ENCODE assay signal across 10 cellular contexts in the genomic region with DNA sequence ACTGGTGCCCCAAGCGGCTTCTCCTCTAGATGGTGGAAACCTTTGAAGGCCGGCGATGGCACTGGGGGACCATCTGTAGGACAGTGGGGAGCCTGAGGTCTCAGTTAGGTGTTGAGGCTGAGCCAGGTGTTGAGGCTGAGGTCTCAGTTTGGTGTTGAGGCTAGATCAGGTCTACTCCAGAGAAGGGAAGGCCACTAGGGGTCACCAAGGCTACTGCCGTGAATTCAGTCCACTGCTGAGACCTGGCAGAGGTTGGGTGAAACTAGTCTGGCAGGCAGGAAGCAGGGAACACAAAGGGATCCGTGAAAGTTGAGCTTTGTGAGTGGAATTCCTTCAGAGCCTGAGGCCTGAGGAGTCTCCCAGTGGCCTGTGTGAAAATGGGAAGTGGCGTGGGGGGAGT.
A peak's percentile ranks its signal among the peaks of the same experiment; 100 is the strongest.
DNase-seq lines count a peak whose midpoint lies in the region; ATAC-seq and TF ChIP-seq lines count a peak whose summit lies in the region.
"Had no signal": no experiment of that assay in that cellular context is flagged by ENCODE, and none has a peak within 500 bp of the region (broad histone marks: within the 10 kb centered on the region; RNA-seq: fewer than 3 reads in every experiment).

No MANE protein-coding gene starts in this region.

- H3K27me3 ChIP-seq in BLaER1 treated with 17β-estradiol and CSF1 and Interleukin-3, amounts not matched to agents 10 nM and 100 nM, result no peaks in the 10 kb centered on the region
- no peaks in the 10 kb centered on the region for H3K27me3 ChIP-seq in mammary epithelial cell (ENCODE audit: insufficient read depth, low read length)
- no peaks in the 10 kb centered on the region for H3K27me3 ChIP-seq in colonic mucosa

- TF ChIP-seq CTCF in mammary epithelial cell (conservative IDR thresholded peaks at IDR 0.05 in 1 of 2, IDR thresholded peaks at IDR 0.05 in 1 of 2; ENCODE audit: extremely low read depth in 1 of 2, insufficient read depth in 1 of 2, low read depth in 1 of 2, low read length in 2 of 2), result peak in 1 of 2 donors; percentile 25
- TF ChIP-seq CTCF in colonic mucosa (IDR thresholded peaks at IDR 0.05), result no peak

- in situ Hi-C loops in mammary epithelial cell (cut with MboI; ENCODE audit: low sequenced_read_pairs in 2 of 2), result no loop called here

- no peak overlapping the region for H2AFZ ChIP-seq in mammary epithelial cell (ENCODE audit: low read depth, low read length)

- DNase-seq in HuH-7.5 (ENCODE audit: low spot score) (peak; percentile 58), mammary epithelial cell (peak; percentile 26), myocyte (ENCODE audit: low read depth) (peak; percentile 5), DMS153 (lab: John Stamatoyannopoulos, UW) (no peak), colonic mucosa (no peak)
- DNase-seq in stimulated activated naive CD4-positive, alpha-beta T cell (lab: John Stamatoyannopoulos, UW), result no peak
- DNase-seq: activated B cell treated with CpG ODN at 0.5 μM for 24 hours; activated T-cell treated with anti-CD3 and anti-CD28 coated beads, Interleukin-2, amount 50 U/mL, for 4 hours had no signal

- no peaks in the 10 kb centered on the region for H3K9me3 ChIP-seq in BLaER1 treated with 17β-estradiol and CSF1 and Interleukin-3, amounts not matched to agents 10 nM and 100 nM (replicated peaks in 1 of 11)
- H3K9me3 ChIP-seq in mammary epithelial cell (replicated peaks; ENCODE audit: insufficient read depth, low read length) (no peaks in the 10 kb centered on the region), colonic mucosa (no peaks in the 10 kb centered on the region)

- peak overlapping the region in 9 of 11 experiments; percentile 13 to 68 (median 60); a peak in 14 of 22 replicates for H3K4me2 ChIP-seq in BLaER1 treated with 17β-estradiol and CSF1 and Interleukin-3, amounts not matched to agents 10 nM and 100 nM
- no peak overlapping the region for H3K4me2 ChIP-seq in mammary epithelial cell (ENCODE audit: insufficient read depth, low read depth, low read length)

- peaks cover 0 to 41% (median 17%) of the 10 kb centered on the region in 10 experiments; a peak in 16 of 20 replicates for H3K4me1 ChIP-seq in BLaER1 treated with 17β-estradiol and CSF1 and Interleukin-3, amounts not matched to agents 10 nM and 100 nM
- H3K4me1 ChIP-seq in mammary epithelial cell (ENCODE audit: insufficient read depth, low read length) (peaks cover 7% of the 10 kb centered on the region), colonic mucosa (peaks cover 2% of the 10 kb centered on the region)

- no peak overlapping the region for H3K4me3 ChIP-seq in BLaER1 treated with 17β-estradiol and CSF1 and Interleukin-3, amounts not matched to agents 10 nM and 100 nM
- H3K4me3 ChIP-seq in mammary epithelial cell (replicated peaks in 1 of 3; ENCODE audit: insufficient read depth in 1 of 3, low read depth in 2 of 3, low read length in 3 of 3), result no peak overlapping the region
- no peak overlapping the region for H3K4me3 ChIP-seq in colonic mucosa

- no TSS peak for BruUV-seq in mammary epithelial cell (replicated peaks; lab: Mats Ljungman, UMichigan)

- no peaks in the 10 kb centered on the region for H3K79me2 ChIP-seq in mammary epithelial cell (ENCODE audit: insufficient read depth, low read length)

- CTCF ChIA-PET in mammary epithelial cell (lab: Charles Lee; ENCODE audit: low non-redundant PET), result no interaction called here

- no peaks in the 10 kb centered on the region for H3K36me3 ChIP-seq in BLaER1 treated with 17β-estradiol and CSF1 and Interleukin-3, amounts not matched to agents 10 nM and 100 nM
- H3K36me3 ChIP-seq in mammary epithelial cell (ENCODE audit: insufficient read depth, low read length) (no peaks in the 10 kb centered on the region), colonic mucosa (no peaks in the 10 kb centered on the region)

- H3K9ac ChIP-seq in BLaER1 treated with 17β-estradiol and CSF1 and Interleukin-3, amounts not matched to agents 10 nM and 100 nM, result peak overlapping the region in 2 of 11 experiments; percentile 25 to 56; a peak in 2 of 22 replicates
- no peak overlapping the region for H3K9ac ChIP-seq in mammary epithelial cell (ENCODE audit: insufficient read depth, low read length)
- H3K9ac ChIP-seq in colonic mucosa (ENCODE audit: low read depth in 2 of 2, low read length in 2 of 2), result no peak overlapping the region

- WGBS in mammary epithelial cell (ENCODE audit: low coverage, missing lambda C conversion rate), result 83% methylated on average over 5 of the region's 6 CpGs

- H3K27ac ChIP-seq in BLaER1 treated with 17β-estradiol and CSF1 and Interleukin-3, amounts not matched to agents 10 nM and 100 nM, result peak overlapping the region in 1 of 11 experiments; percentile 30; a peak in 1 of 22 replicates
- H3K27ac ChIP-seq in mammary epithelial cell (ENCODE audit: insufficient read depth, low read depth, low read length), result no peak overlapping the region
- H3K27ac ChIP-seq in colonic mucosa, result no peak overlapping the region

- no peak for ATAC-seq in GM21423 (IDR thresholded peaks at IDR 0.05; ENCODE audit: unreplicated experiment)
- ATAC-seq: activated T-cell treated with anti-CD3 and anti-CD28 coated beads, Interleukin-2, amount 50 U/mL, for 4 hours had no signal

- intact Hi-C loops in mammary epithelial cell (cut with micrococcal nuclease), result loop anchor here (1.0 kb wide), 1 partner anchor 248 kb away; no protein-coding TSS in a partner anchor
- intact Hi-C loops in colonic mucosa (cut with DNase I), result loop anchor here (10.0 kb wide), 1 partner anchor 132 kb away; a partner anchor contains a TSS

- dilution Hi-C loops in mammary epithelial cell (cut with HindIII; ENCODE audit: low sequenced_read_pairs), result loop anchor here (5.0 to 10.0 kb wide), 4 partner anchors 142 to 518 kb away; a partner anchor contains a TSS

- no peaks in the 10 kb centered on the region for H4K20me1 ChIP-seq in BLaER1 treated with 17β-estradiol and CSF1 and Interleukin-3, amounts not matched to agents 10 nM and 100 nM
- H4K20me1 ChIP-seq in mammary epithelial cell (ENCODE audit: insufficient read depth, low read length), result no peaks in the 10 kb centered on the region

Comparison
In these comparisons a context has a peak if more than half of its experiments do, and no peak if none do; other contexts are left out.
1. DNase-seq: peak in HuH-7.5 (single experiment), mammary epithelial cell (single experiment) and myocyte (single experiment); none in stimulated activated naive CD4-positive, alpha-beta T cell (0 of 6), DMS153 (single experiment) and colonic mucosa (single experiment).